In the genomic region with DNA sequence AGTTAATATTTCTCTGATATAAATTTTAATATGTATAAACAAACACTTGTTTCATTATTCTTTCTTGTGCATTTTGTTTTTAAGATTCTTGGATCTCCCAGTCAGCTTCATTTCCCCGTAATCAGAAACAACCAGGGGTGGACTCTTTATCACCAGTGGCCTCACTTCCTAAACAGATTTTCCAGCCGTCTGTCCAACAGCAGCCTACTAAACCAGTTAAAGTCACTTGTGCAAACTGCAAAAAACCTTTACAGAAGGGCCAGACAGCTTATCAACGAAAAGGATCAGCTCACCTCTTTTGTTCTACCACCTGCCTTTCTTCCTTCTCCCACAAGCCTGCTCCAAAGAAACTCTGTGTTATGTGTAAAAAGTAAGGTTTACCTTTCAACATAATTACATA, we compare ENCODE assay signal across 1 cellular context.
TF ChIP-seq lines count a peak whose summit lies in the region.

No MANE protein-coding gene starts in this region.

TF ChIP-seq in endothelial cell of umbilical vein, 7 proteins besides CTCF, POLR2A, EP300 and RAD21 (continued from another document):
- TF ChIP-seq JUN (IDR thresholded peaks at IDR 0.05; ENCODE audit: borderline replicate concordance, insufficient read depth, insufficient read length, low read depth) (no peak), GATA2 (IDR thresholded peaks at IDR 0.05; ENCODE audit: insufficient read depth, insufficient read length, low read depth, low read length) (no peak)
TF ChIP-seq in endothelial cell of umbilical vein: peak in this region for 0.
